8 cellular contexts compared by ENCODE assay signal in genomic region chr18:31722369-31722957, GRCh38. TPM values are rescaled to one million over a fixed set of nuclear protein-coding genes. Genes with fewer than 3 reads are reported as not detected.
A peak's percentile ranks its signal among the peaks of the same experiment; 100 is the strongest.
DNase-seq lines count a peak whose midpoint lies in the region; ATAC-seq, FAIRE-seq and TF ChIP-seq lines count a peak whose summit lies in the region.

No MANE protein-coding gene starts in this region.

- peaks cover 6% of the 10 kb centered on the region for H3K4me1 Mint-ChIP-seq in activated CD8-positive, alpha-beta T cell treated with anti-CD3 and anti-CD28 coated beads for 36 hours (ENCODE audit: low read depth)

- peak; percentile 72 for FAIRE-seq in endometrium (lab: Jason Lieb, UNC)

- H3K27me3 Mint-ChIP-seq in activated CD8-positive, alpha-beta T cell treated with anti-CD3 and anti-CD28 coated beads for 36 hours = peaks cover 32% of the 10 kb centered on the region

- intact Hi-C loops in activated CD8-positive, alpha-beta T cell treated with anti-CD3 and anti-CD28 coated beads for 36 hours (cut with micrococcal nuclease) = loop anchor here (1.0 kb wide), 1 partner anchor 166 kb away; no protein-coding TSS in a partner anchor

- H3K9me3 Mint-ChIP-seq in activated CD8-positive, alpha-beta T cell treated with anti-CD3 and anti-CD28 coated beads for 36 hours = peaks cover 8% of the 10 kb centered on the region

- peak; percentile 71 for DNase-seq in COLO829 (ENCODE audit: low spot score)
- peak; percentile 53 for DNase-seq in NCI-H748 treated with DMSO at 0.1 percent for 48 hours (lab: John Stamatoyannopoulos, UW)
- peak; percentile 90 for DNase-seq in activated CD8-positive, alpha-beta T cell treated with anti-CD3 and anti-CD28 coated beads for 36 hours
- DNase-seq in middle frontal gyrus (ENCODE audit: extremely low spot score, low spot score) = peak; percentile 66
- DNase-seq in stimulated activated CD8-positive, alpha-beta memory T cell treated with anti-CD3 and anti-CD28 coated beads, Interleukin-4, amount 100 ng/mL, for 4 hours (ENCODE audit: low read depth in 2 of 2, low spot score in 1 of 2) = peak; percentile 32 to 47

- no peaks in the 10 kb centered on the region for H3K36me3 Mint-ChIP-seq in activated CD8-positive, alpha-beta T cell treated with anti-CD3 and anti-CD28 coated beads for 36 hours (ENCODE audit: low read depth)

- H3K4me3 Mint-ChIP-seq in activated CD8-positive, alpha-beta T cell treated with anti-CD3 and anti-CD28 coated beads for 36 hours = no peak overlapping the region

- ATAC-seq in GM19452 (IDR thresholded peaks at IDR 0.05; ENCODE audit: unreplicated experiment) = peak; percentile 98
- peak; percentile 96 for ATAC-seq in HG03469 (IDR thresholded peaks at IDR 0.05; ENCODE audit: unreplicated experiment)
- peak; percentile 96 for ATAC-seq in activated CD8-positive, alpha-beta T cell treated with anti-CD3 and anti-CD28 coated beads for 36 hours

- POLR2A ChIA-PET in activated CD8-positive, alpha-beta T cell treated with anti-CD3 and anti-CD28 coated beads for 36 hours (lab: Charles Lee) = no interaction called here

- TF ChIP-seq CTCF in activated CD8-positive, alpha-beta T cell treated with anti-CD3 and anti-CD28 coated beads for 36 hours (IDR thresholded peaks at IDR 0.05) = peak; percentile 78

- CTCF ChIA-PET in activated CD8-positive, alpha-beta T cell treated with anti-CD3 and anti-CD28 coated beads for 36 hours (lab: Charles Lee) = interaction anchor here (0.7 to 5.0 kb wide), 31 partner anchors 8 to 753 kb away, joined by 3 to 94 read pairs (median 5); no protein-coding TSS in a partner anchor

- no peak overlapping the region for H3K27ac Mint-ChIP-seq in activated CD8-positive, alpha-beta T cell treated with anti-CD3 and anti-CD28 coated beads for 36 hours

RNA-seq across cellular contexts. Expression of gene B4GALT6, which starts 38.1 kb away (rescaled TPM):
- total RNA-seq in activated CD8-positive, alpha-beta T cell treated with anti-CD3 and anti-CD28 coated beads for 36 hours = 1 to 10 TPM; 1.7 to 2.4 TPM

RNA-seq across cellular contexts. Expression of gene SLC25A52, which starts 38.2 kb away (rescaled TPM):
- total RNA-seq in activated CD8-positive, alpha-beta T cell treated with anti-CD3 and anti-CD28 coated beads for 36 hours = not detected

Comparison
In these comparisons a context has a peak if more than half of its experiments do, and no peak if none do; other contexts are left out.
1. Peak in every context shown above with its lines: DNase-seq and ATAC-seq.
2. DNase-seq: peak in every context shown above with its lines; median percentile 90 in activated CD8-positive, alpha-beta T cell treated with anti-CD3 and anti-CD28 coated beads for 36 hours; 71 in COLO829; 66 in middle frontal gyrus; 53 in NCI-H748 treated with DMSO at 0.1 percent for 48 hours; 40 in stimulated activated CD8-positive, alpha-beta memory T cell treated with anti-CD3 and anti-CD28 coated beads, Interleukin-4, amount 100 ng/mL, for 4 hours.